In genomic region chr1:207454046-207454964, GRCh38 we compare ENCODE assay signal across 1 cellular context.
A peak's percentile ranks its signal among the peaks of the same experiment; 100 is the strongest.
TF ChIP-seq lines count a peak whose summit lies in the region.

TSS of gene CR2 (plus strand) at chr1:207454328. CDS start at chr1:207454419, 91 bp downstream.

TF ChIP-seq in HEK293, 187 proteins besides CTCF, POLR2A, EP300 and RAD21 (continued from another document and continues in another):
- TF ChIP-seq ZNF23 (tag by site-specific recombination; IDR thresholded peaks at IDR 0.05; ENCODE audit: borderline replicate concordance) (no peak), ZNF140 (tag by site-specific recombination; IDR thresholded peaks at IDR 0.05) (no peak), ZBTB20 (tag by site-specific recombination; IDR thresholded peaks at IDR 0.05) (peak; percentile 50; the same call in 1 of the 2 replicates), ZFHX2 (tag by site-specific recombination; conservative IDR thresholded peaks at IDR 0.05) (peak; percentile 60), ZNF548 (tag by site-specific recombination; IDR thresholded peaks at IDR 0.05) (no peak), ZNF510 (tag by site-specific recombination; IDR thresholded peaks at IDR 0.05; ENCODE audit: insufficient replicate concordance) (no peak), ZNF169 (tag by site-specific recombination; IDR thresholded peaks at IDR 0.05) (no peak), ZNF843 (tag by site-specific recombination; IDR thresholded peaks at IDR 0.05) (0 out of 2 replicates have a peak, but pooled peaks have one; percentile 28), ZSCAN30 (tag by site-specific recombination; IDR thresholded peaks at IDR 0.05) (peak; percentile 86), ZNF670 (tag by site-specific recombination; IDR thresholded peaks at IDR 0.05; ENCODE audit: low read depth) (no peak), ZNF121 (tag by site-specific recombination; IDR thresholded peaks at IDR 0.05) (no peak), ZNF529 (tag by site-specific recombination; IDR thresholded peaks at IDR 0.05; ENCODE audit: insufficient replicate concordance) (no peak), TCF7L2 (IDR thresholded peaks at IDR 0.05; ENCODE audit: borderline replicate concordance, low read depth, low read length) (no peak), HOXA7 (CRISPR knock-in tag; IDR thresholded peaks at IDR 0.05; ENCODE audit: borderline replicate concordance) (no peak), MEIS1 (CRISPR knock-in tag; IDR thresholded peaks at IDR 0.05; ENCODE audit: borderline replicate concordance) (no peak), PRDM6 (tag by site-specific recombination; IDR thresholded peaks at IDR 0.05) (no peak), ZNF311 (tag by site-specific recombination; IDR thresholded peaks at IDR 0.05; ENCODE audit: borderline replicate concordance) (no peak), REPIN1 (tag by site-specific recombination; IDR thresholded peaks at IDR 0.05; ENCODE audit: low read depth) (no peak; the same call in 1 of the 2 replicates), ZNF785 (tag by site-specific recombination; IDR thresholded peaks at IDR 0.05) (no peak), ZNF221 (tag by site-specific recombination; IDR thresholded peaks at IDR 0.05; ENCODE audit: borderline replicate concordance) (no peak), ZNF26 (tag by site-specific recombination; IDR thresholded peaks at IDR 0.05) (no peak), ZNF777 (tag by site-specific recombination; IDR thresholded peaks at IDR 0.05; ENCODE audit: borderline replicate concordance) (peak; percentile 67), ZNF664 (tag by site-specific recombination; IDR thresholded peaks at IDR 0.05) (no peak), ZNF791 (tag by site-specific recombination; IDR thresholded peaks at IDR 0.05) (no peak), OVOL3 (tag by site-specific recombination; IDR thresholded peaks at IDR 0.05) (no peak), ZNF571 (tag by site-specific recombination; IDR thresholded peaks at IDR 0.05) (no peak), ZNF660 (tag by site-specific recombination; IDR thresholded peaks at IDR 0.05) (peak; percentile 84), ZNF157 (tag by site-specific recombination; IDR thresholded peaks at IDR 0.05) (no peak), ZNF561 (tag by site-specific recombination; IDR thresholded peaks at IDR 0.05; ENCODE audit: borderline replicate concordance) (peak; percentile 69; the same call in 1 of the 2 replicates), ZNF792 (tag by site-specific recombination; IDR thresholded peaks at IDR 0.05) (no peak), SP7 (tag by site-specific recombination; IDR thresholded peaks at IDR 0.05) (peak; percentile 60), ZNF501 (tag by site-specific recombination; IDR thresholded peaks at IDR 0.05) (peak; percentile 77), ZNF37A (tag by site-specific recombination; IDR thresholded peaks at IDR 0.05) (no peak), ZBTB1 (tag by site-specific recombination; IDR thresholded peaks at IDR 0.05) (no peak), ZNF132 (tag by site-specific recombination; IDR thresholded peaks at IDR 0.05; ENCODE audit: borderline replicate concordance) (no peak), BCL11A (tag by site-specific recombination; IDR thresholded peaks at IDR 0.05; ENCODE audit: low read depth) (no peak), ZNF701 (tag by site-specific recombination; IDR thresholded peaks at IDR 0.05) (no peak), EGR2 (tag by site-specific recombination; IDR thresholded peaks at IDR 0.05; ENCODE audit: low read depth) (peak; percentile 43; the same call in 1 of the 2 replicates), YY2 (tag by site-specific recombination; IDR thresholded peaks at IDR 0.05) (no peak), ZNF239 (tag by site-specific recombination; IDR thresholded peaks at IDR 0.05) (no peak), ZBTB7A (tag by site-specific recombination; IDR thresholded peaks at IDR 0.05; ENCODE audit: low read depth) (no peak; the same call in 1 of the 2 replicates), ZEB2 (tag by site-specific recombination; IDR thresholded peaks at IDR 0.05) (peak; percentile 85), ZBTB21 (tag by site-specific recombination; IDR thresholded peaks at IDR 0.05) (no peak), OSR2 (tag by site-specific recombination; IDR thresholded peaks at IDR 0.05) (peak; percentile 65), ZBTB48 (tag by site-specific recombination; IDR thresholded peaks at IDR 0.05) (peak; percentile 92), ZNF19 (tag by site-specific recombination; IDR thresholded peaks at IDR 0.05; ENCODE audit: low read depth) (no peak), ZNF624 (tag by site-specific recombination; IDR thresholded peaks at IDR 0.05) (no peak), SP2 (tag by site-specific recombination; IDR thresholded peaks at IDR 0.05) (peak; percentile 76), ZFP3 (tag by site-specific recombination; IDR thresholded peaks at IDR 0.05; ENCODE audit: low read depth) (no peak), ZNF174 (tag by site-specific recombination; IDR thresholded peaks at IDR 0.05) (no peak), ZNF202 (tag by site-specific recombination; IDR thresholded peaks at IDR 0.05; ENCODE audit: borderline replicate concordance) (no peak), ZNF426 (tag by site-specific recombination; IDR thresholded peaks at IDR 0.05) (no peak), BCL11B (tag by site-specific recombination; IDR thresholded peaks at IDR 0.05; ENCODE audit: low read depth) (no peak), ZNF600 (tag by site-specific recombination; IDR thresholded peaks at IDR 0.05) (0 out of 2 replicates have a peak, but pooled peaks have one; percentile 20), ZNF48 (tag by site-specific recombination; IDR thresholded peaks at IDR 0.05) (no peak)
- TF ChIP-seq, protein P1, sequence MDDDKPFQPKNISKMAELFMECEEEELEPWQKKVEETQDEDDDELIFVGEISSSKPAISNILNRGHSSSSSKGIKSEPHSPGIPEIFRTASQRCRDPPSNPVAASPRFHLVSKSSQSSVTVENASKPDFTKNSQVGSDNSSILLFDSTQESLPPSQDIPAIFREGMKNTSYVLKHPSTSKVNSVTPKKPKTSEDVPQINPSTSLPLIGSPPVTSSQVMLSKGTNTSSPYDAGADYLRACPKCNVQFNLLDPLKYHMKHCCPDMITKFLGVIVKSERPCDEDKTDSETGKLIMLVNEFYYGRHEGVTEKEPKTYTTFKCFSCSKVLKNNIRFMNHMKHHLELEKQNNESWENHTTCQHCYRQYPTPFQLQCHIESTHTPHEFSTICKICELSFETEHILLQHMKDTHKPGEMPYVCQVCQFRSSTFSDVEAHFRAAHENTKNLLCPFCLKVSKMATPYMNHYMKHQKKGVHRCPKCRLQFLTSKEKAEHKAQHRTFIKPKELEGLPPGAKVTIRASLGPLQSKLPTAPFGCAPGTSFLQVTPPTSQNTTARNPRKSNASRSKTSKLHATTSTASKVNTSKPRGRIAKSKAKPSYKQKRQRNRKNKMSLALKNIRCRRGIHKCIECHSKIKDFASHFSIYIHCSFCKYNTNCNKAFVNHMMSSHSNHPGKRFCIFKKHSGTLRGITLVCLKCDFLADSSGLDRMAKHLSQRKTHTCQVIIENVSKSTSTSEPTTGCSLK (tag by site-specific recombination; IDR thresholded peaks at IDR 0.05), result no peak
- TF ChIP-seq, protein P2, sequence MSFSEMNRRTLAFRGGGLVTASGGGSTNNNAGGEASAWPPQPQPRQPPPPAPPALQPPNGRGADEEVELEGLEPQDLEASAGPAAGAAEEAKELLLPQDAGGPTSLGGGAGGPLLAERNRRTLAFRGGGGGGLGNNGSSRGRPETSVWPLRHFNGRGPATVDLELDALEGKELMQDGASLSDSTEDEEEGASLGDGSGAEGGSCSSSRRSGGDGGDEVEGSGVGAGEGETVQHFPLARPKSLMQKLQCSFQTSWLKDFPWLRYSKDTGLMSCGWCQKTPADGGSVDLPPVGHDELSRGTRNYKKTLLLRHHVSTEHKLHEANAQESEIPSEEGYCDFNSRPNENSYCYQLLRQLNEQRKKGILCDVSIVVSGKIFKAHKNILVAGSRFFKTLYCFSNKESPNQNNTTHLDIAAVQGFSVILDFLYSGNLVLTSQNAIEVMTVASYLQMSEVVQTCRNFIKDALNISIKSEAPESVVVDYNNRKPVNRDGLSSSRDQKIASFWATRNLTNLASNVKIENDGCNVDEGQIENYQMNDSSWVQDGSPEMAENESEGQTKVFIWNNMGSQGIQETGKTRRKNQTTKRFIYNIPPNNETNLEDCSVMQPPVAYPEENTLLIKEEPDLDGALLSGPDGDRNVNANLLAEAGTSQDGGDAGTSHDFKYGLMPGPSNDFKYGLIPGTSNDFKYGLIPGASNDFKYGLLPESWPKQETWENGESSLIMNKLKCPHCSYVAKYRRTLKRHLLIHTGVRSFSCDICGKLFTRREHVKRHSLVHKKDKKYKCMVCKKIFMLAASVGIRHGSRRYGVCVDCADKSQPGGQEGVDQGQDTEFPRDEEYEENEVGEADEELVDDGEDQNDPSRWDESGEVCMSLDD (tag by site-specific recombination; IDR thresholded peaks at IDR 0.05), result peak; percentile 33; the same call in 1 of the 2 replicates
- TF ChIP-seq, protein P3, sequence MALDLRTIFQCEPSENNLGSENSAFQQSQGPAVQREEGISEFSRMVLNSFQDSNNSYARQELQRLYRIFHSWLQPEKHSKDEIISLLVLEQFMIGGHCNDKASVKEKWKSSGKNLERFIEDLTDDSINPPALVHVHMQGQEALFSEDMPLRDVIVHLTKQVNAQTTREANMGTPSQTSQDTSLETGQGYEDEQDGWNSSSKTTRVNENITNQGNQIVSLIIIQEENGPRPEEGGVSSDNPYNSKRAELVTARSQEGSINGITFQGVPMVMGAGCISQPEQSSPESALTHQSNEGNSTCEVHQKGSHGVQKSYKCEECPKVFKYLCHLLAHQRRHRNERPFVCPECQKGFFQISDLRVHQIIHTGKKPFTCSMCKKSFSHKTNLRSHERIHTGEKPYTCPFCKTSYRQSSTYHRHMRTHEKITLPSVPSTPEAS (tag by site-specific recombination; IDR thresholded peaks at IDR 0.05), result peak; percentile 42
- TF ChIP-seq, protein P4, sequence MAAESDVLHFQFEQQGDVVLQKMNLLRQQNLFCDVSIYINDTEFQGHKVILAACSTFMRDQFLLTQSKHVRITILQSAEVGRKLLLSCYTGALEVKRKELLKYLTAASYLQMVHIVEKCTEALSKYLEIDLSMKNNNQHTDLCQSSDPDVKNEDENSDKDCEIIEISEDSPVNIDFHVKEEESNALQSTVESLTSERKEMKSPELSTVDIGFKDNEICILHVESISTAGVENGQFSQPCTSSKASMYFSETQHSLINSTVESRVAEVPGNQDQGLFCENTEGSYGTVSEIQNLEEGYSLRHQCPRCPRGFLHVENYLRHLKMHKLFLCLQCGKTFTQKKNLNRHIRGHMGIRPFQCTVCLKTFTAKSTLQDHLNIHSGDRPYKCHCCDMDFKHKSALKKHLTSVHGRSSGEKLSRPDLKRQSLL (tag by site-specific recombination; IDR thresholded peaks at IDR 0.05), result no peak
- TF ChIP-seq, protein P5, sequence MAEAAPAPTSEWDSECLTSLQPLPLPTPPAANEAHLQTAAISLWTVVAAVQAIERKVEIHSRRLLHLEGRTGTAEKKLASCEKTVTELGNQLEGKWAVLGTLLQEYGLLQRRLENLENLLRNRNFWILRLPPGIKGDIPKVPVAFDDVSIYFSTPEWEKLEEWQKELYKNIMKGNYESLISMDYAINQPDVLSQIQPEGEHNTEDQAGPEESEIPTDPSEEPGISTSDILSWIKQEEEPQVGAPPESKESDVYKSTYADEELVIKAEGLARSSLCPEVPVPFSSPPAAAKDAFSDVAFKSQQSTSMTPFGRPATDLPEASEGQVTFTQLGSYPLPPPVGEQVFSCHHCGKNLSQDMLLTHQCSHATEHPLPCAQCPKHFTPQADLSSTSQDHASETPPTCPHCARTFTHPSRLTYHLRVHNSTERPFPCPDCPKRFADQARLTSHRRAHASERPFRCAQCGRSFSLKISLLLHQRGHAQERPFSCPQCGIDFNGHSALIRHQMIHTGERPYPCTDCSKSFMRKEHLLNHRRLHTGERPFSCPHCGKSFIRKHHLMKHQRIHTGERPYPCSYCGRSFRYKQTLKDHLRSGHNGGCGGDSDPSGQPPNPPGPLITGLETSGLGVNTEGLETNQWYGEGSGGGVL (tag by site-specific recombination; IDR thresholded peaks at IDR 0.05), result peak; percentile 50
- TF ChIP-seq, protein P6, sequence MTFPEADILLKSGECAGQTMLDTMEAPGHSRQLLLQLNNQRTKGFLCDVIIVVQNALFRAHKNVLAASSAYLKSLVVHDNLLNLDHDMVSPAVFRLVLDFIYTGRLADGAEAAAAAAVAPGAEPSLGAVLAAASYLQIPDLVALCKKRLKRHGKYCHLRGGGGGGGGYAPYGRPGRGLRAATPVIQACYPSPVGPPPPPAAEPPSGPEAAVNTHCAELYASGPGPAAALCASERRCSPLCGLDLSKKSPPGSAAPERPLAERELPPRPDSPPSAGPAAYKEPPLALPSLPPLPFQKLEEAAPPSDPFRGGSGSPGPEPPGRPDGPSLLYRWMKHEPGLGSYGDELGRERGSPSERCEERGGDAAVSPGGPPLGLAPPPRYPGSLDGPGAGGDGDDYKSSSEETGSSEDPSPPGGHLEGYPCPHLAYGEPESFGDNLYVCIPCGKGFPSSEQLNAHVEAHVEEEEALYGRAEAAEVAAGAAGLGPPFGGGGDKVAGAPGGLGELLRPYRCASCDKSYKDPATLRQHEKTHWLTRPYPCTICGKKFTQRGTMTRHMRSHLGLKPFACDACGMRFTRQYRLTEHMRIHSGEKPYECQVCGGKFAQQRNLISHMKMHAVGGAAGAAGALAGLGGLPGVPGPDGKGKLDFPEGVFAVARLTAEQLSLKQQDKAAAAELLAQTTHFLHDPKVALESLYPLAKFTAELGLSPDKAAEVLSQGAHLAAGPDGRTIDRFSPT (tag by site-specific recombination; IDR thresholded peaks at IDR 0.05), result no peak
